In the genomic region with DNA sequence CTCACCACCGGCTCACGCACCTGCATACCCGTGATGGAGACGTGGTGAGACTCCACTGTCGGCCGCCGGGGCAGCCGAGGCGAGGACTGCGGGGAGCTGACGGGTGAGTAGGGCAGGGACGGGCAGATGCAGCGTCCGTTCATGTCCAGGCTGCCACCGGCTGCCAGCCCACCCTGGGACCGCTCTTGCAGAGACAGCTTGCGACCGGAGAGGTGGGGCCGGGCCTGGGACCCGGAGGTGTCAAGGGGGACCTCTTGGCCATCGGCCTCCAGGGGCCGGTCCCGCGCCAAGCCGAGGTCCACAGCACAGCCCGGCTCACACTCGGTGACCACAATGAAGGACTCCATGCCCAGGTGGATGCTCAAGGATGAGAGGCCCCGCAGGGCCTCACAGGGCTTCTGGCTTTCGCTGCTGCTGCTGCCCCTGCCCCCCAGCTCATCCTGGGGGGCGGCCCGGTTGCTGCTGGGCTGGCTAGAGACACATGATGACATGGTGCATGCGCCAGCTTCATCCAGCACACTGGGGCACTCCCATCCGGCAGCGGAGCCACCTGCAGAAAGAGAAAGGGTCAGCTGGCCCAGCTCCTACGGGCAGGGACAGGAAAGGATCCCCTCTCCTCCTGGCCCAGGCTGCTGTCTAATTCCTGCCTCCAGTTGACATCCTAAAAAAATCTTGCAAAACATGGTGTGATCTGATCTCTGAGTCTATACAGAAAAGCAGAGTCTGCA, we compare ENCODE assay signal across 27 cellular contexts.
"Had no signal": no experiment of that assay in that cellular context is flagged by ENCODE, and none has a peak within 500 bp of the region (broad histone marks: within the 10 kb centered on the region; RNA-seq: fewer than 3 reads in every experiment).

No MANE protein-coding gene starts in this region.

- H3K4me1 Mint-ChIP-seq: T-cell had no signal

- H3K27me3 ChIP-seq: ascending aorta, body of pancreas, Peyer's patch had no signal

- H3K4me1 ChIP-seq: ascending aorta, Peyer's patch had no signal

- H3K27me3 Mint-ChIP-seq: activated CD4-positive, alpha-beta memory T cell treated with anti-CD3 and anti-CD28 coated beads for 36 hours; activated CD4-positive, alpha-beta T cell treated with anti-CD3 and anti-CD28 coated beads, Interleukin-2, amount 10 ng/mL, durations not matched to agents 7 days and 5 days; activated naive CD8-positive, alpha-beta T cell treated with anti-CD3 and anti-CD28 coated beads, Interleukin-2, amount 50 U/mL, for 24 hours; T-cell had no signal

- H3K4me3 ChIP-seq: ascending aorta, body of pancreas, K562, Peyer's patch had no signal

- H3K27ac ChIP-seq: ascending aorta, body of pancreas, Peyer's patch, RWPE1 had no signal

- ATAC-seq: activated naive CD4-positive, alpha-beta T cell treated with anti-CD3 and anti-CD28 coated beads, Interleukin-2, amount 50 U/mL, for 72 hours; activated T-cell treated with anti-CD3 and anti-CD28 coated beads, Interleukin-2, amount 50 U/mL, for 4 hours; body of pancreas; K562; T-cell had no signal

- DNase-seq: activated CD4-positive, alpha-beta memory T cell treated with anti-CD3 and anti-CD28 coated beads for 36 hours; activated CD4-positive, alpha-beta T cell treated with anti-CD3 and anti-CD28 coated beads, Interleukin-2, amount 10 ng/mL, durations not matched to agents 7 days and 5 days; activated CD4-positive, CD25-positive, alpha-beta regulatory T cell; activated CD8-positive, alpha-beta memory T cell treated with anti-CD3 and anti-CD28 coated beads for 24 hours; activated effector memory CD4-positive, alpha-beta T cell treated with anti-CD3 and anti-CD28 coated beads, Interleukin-2, amount 50 U/mL, for 16 hours; activated naive CD4-positive, alpha-beta T cell treated with Interleukin-2 at 50 U/mL for 16 hours; activated naive CD8-positive, alpha-beta T cell treated with anti-CD3 and anti-CD28 coated beads, Interleukin-2, amount 50 U/mL, for 24 hours; activated T-cell treated with anti-CD3 and anti-CD28 coated beads, Interleukin-2, amount 50 U/mL, for 4 hours; amniotic stem cell; body of pancreas; Karpas-422; MM.1S; NCI-H1105 treated with DMSO at 0.1 percent for 48 hours; NCI-H1436 treated with DMSO at 0.1 percent for 48 hours; NCI-H187; NCI-H2081; NCI-H510A treated with DMSO at 0.1 percent for 48 hours; NCI-H69; Peyer's patch; SHP77; T-cell; T-helper 2 cell; T1000 had no signal

- H3K9me3 Mint-ChIP-seq: activated CD4-positive, alpha-beta memory T cell treated with anti-CD3 and anti-CD28 coated beads for 36 hours; activated CD4-positive, alpha-beta T cell treated with anti-CD3 and anti-CD28 coated beads, Interleukin-2, amount 10 ng/mL, durations not matched to agents 7 days and 5 days; activated naive CD4-positive, alpha-beta T cell treated with anti-CD3 and anti-CD28 coated beads, Interleukin-2, amount 50 U/mL, for 72 hours; activated naive CD8-positive, alpha-beta T cell treated with anti-CD3 and anti-CD28 coated beads, Interleukin-2, amount 50 U/mL, for 24 hours; activated T-cell treated with anti-CD3 and anti-CD28 coated beads, Interleukin-2, amount 50 U/mL, for 4 hours; T-cell had no signal

- H3K4me3 Mint-ChIP-seq: activated CD4-positive, alpha-beta memory T cell treated with anti-CD3 and anti-CD28 coated beads for 36 hours; activated CD4-positive, alpha-beta T cell treated with anti-CD3 and anti-CD28 coated beads, Interleukin-2, amount 10 ng/mL, durations not matched to agents 7 days and 5 days; activated naive CD8-positive, alpha-beta T cell treated with anti-CD3 and anti-CD28 coated beads, Interleukin-2, amount 50 U/mL, for 24 hours; activated T-cell treated with anti-CD3 and anti-CD28 coated beads, Interleukin-2, amount 50 U/mL, for 4 hours; T-cell had no signal

- H3K27ac Mint-ChIP-seq: activated CD4-positive, alpha-beta memory T cell treated with anti-CD3 and anti-CD28 coated beads for 36 hours; activated CD4-positive, alpha-beta T cell treated with anti-CD3 and anti-CD28 coated beads, Interleukin-2, amount 10 ng/mL, durations not matched to agents 7 days and 5 days; activated naive CD4-positive, alpha-beta T cell treated with anti-CD3 and anti-CD28 coated beads, Interleukin-2, amount 50 U/mL, for 72 hours; activated naive CD8-positive, alpha-beta T cell treated with anti-CD3 and anti-CD28 coated beads, Interleukin-2, amount 50 U/mL, for 24 hours; T-cell had no signal
